ENCODE assay signal across 9 cellular contexts in the genomic region with DNA sequence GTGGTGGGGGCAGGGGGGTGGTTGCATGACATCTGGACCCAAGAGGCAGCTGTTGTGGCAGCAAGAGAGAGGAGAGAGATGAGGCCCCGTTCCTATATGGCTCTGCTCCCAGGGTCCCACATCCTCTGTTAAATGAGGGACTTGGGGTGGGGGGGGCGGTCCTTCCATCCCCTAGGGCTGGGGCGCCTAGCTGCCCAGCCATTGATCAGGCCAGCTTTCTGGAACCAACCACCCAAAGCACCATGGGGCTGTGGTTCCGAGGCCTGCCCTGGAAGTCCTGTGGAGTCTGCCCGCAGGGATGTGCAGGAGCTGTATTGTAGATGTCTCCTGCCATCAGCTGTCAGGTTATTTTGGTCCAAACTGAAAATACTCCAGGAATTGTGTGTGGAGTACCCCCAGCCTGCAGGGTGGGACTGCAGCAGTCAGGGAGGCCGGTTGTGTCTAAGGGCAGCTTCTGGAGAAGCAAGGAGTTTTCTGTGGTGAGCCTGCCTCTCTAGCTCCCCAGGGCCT. TPM values are rescaled to one million over a fixed set of nuclear protein-coding genes. Genes with fewer than 3 reads are reported as not detected.
DNase-seq lines count a peak whose midpoint lies in the region; ATAC-seq and TF ChIP-seq lines count a peak whose summit lies in the region.
"Had no signal": no experiment of that assay in that cellular context is flagged by ENCODE, and none has a peak within 500 bp of the region (broad histone marks: within the 10 kb centered on the region; RNA-seq: fewer than 3 reads in every experiment).

No MANE protein-coding gene starts in this region.

- ATAC-seq in GM19397 (IDR thresholded peaks at IDR 0.05; ENCODE audit: unreplicated experiment): no peak
- no peak for ATAC-seq in HG02973 (IDR thresholded peaks at IDR 0.05; ENCODE audit: unreplicated experiment)

- H3K9me3 Mint-ChIP-seq in activated T-helper 1 cell treated with anti-CD3 and anti-CD28 coated beads, Interleukin-12 subunit alpha, Interleukin-12 subunit beta, Interleukin-2, Interleukin-4 antibody, amounts not matched to agents 30 ng/mL and 10 ng/mL and 1 ng/mL, durations not matched to agents 14 hours and 24 hours and 36 hours: no peaks in the 10 kb centered on the region
- H3K9me3 Mint-ChIP-seq in glutamatergic neuron (ENCODE audit: unreplicated experiment): peaks cover 12% of the 10 kb centered on the region

- H3K4me3 ChIP-seq in HEK293 (ENCODE audit: low read depth, low read length) (no peak overlapping the region), skin epidermis (peak overlapping the region in 5 of 7 experiments; percentile 74 to 94 (median 83))

- POLR2A ChIA-PET in HEK293 (lab: Yijun Ruan, JAX): interaction anchor here (0.6 to 1.9 kb wide), 4 partner anchors 17 to 640 kb away, joined by 3 to 7 read pairs (median 4); a partner anchor contains a TSS

- H3K4me1 Mint-ChIP-seq in activated T-helper 1 cell treated with anti-CD3 and anti-CD28 coated beads, Interleukin-12 subunit alpha, Interleukin-12 subunit beta, Interleukin-2, Interleukin-4 antibody, amounts not matched to agents 30 ng/mL and 10 ng/mL and 1 ng/mL, durations not matched to agents 14 hours and 24 hours and 36 hours (ENCODE audit: low read depth): peaks cover 74% of the 10 kb centered on the region
- H3K4me1 Mint-ChIP-seq in glutamatergic neuron (ENCODE audit: low read depth, unreplicated experiment): peaks cover 17% of the 10 kb centered on the region

- H3K9me3 ChIP-seq in HEK293 (ENCODE audit: control insufficient read depth, insufficient read depth, low read depth, low read length): no peaks in the 10 kb centered on the region

- intact Hi-C loops in activated T-helper 1 cell treated with anti-CD3 and anti-CD28 coated beads, Interleukin-12 subunit alpha, Interleukin-12 subunit beta, Interleukin-2, Interleukin-4 antibody, amounts not matched to agents 30 ng/mL and 10 ng/mL and 1 ng/mL, durations not matched to agents 14 hours and 24 hours and 36 hours (cut with micrococcal nuclease): loop anchor here (1.0 kb wide), 7 partner anchors 21 to 225 kb away; a partner anchor contains a TSS

- peak overlapping the region; percentile 97 for H3K4me3 Mint-ChIP-seq in activated T-helper 1 cell treated with anti-CD3 and anti-CD28 coated beads, Interleukin-12 subunit alpha, Interleukin-12 subunit beta, Interleukin-2, Interleukin-4 antibody, amounts not matched to agents 30 ng/mL and 10 ng/mL and 1 ng/mL, durations not matched to agents 14 hours and 24 hours and 36 hours
- peak overlapping the region; percentile 81 for H3K4me3 Mint-ChIP-seq in glutamatergic neuron (ENCODE audit: unreplicated experiment)

- peaks cover 73% of the 10 kb centered on the region for H3K36me3 Mint-ChIP-seq in activated T-helper 1 cell treated with anti-CD3 and anti-CD28 coated beads, Interleukin-12 subunit alpha, Interleukin-12 subunit beta, Interleukin-2, Interleukin-4 antibody, amounts not matched to agents 30 ng/mL and 10 ng/mL and 1 ng/mL, durations not matched to agents 14 hours and 24 hours and 36 hours (ENCODE audit: low read depth)
- H3K36me3 Mint-ChIP-seq in glutamatergic neuron (ENCODE audit: unreplicated experiment): no peaks in the 10 kb centered on the region

- CTCF ChIA-PET in HEK293 (lab: Yijun Ruan, JAX): interaction anchor here (0.5 to 4.1 kb wide), 4 partner anchors 9 to 226 kb away, joined by 3 to 23 read pairs (median 6); a partner anchor contains a TSS

- DNase-seq in activated T-helper 1 cell treated with anti-CD3 and anti-CD28 coated beads, Interleukin-12 subunit alpha, Interleukin-12 subunit beta, Interleukin-2, Interleukin-4 antibody, amounts not matched to agents 30 ng/mL and 10 ng/mL and 1 ng/mL, durations not matched to agents 14 hours and 24 hours and 36 hours (ENCODE audit: low spot score): no peak
- no peak for DNase-seq in glutamatergic neuron
- DNase-seq in amygdala (lab: John Stamatoyannopoulos, UW): no peak
- DNase-seq in NCI-H2029 (lab: John Stamatoyannopoulos, UW): no peak
- DNase-seq: aorta had no signal

- H3K4me1 ChIP-seq in HEK293 (ENCODE audit: control insufficient read depth, insufficient read depth, low read length): peaks cover 39% of the 10 kb centered on the region

- H3K27ac Mint-ChIP-seq in activated T-helper 1 cell treated with anti-CD3 and anti-CD28 coated beads, Interleukin-12 subunit alpha, Interleukin-12 subunit beta, Interleukin-2, Interleukin-4 antibody, amounts not matched to agents 30 ng/mL and 10 ng/mL and 1 ng/mL, durations not matched to agents 14 hours and 24 hours and 36 hours: peak overlapping the region; percentile 92
- no peak overlapping the region for H3K27ac Mint-ChIP-seq in glutamatergic neuron (ENCODE audit: unreplicated experiment)

- H3K36me3 ChIP-seq in HEK293 (ENCODE audit: control insufficient read depth in 2 of 2, insufficient read depth in 1 of 2, low read length in 2 of 2): peaks cover 8 to 36% of the 10 kb centered on the region in 2 experiments

- no peaks in the 10 kb centered on the region for H3K27me3 Mint-ChIP-seq in activated T-helper 1 cell treated with anti-CD3 and anti-CD28 coated beads, Interleukin-12 subunit alpha, Interleukin-12 subunit beta, Interleukin-2, Interleukin-4 antibody, amounts not matched to agents 30 ng/mL and 10 ng/mL and 1 ng/mL, durations not matched to agents 14 hours and 24 hours and 36 hours (ENCODE audit: insufficient read depth)
- H3K27me3 Mint-ChIP-seq in glutamatergic neuron (ENCODE audit: unreplicated experiment): peaks cover 4% of the 10 kb centered on the region

- H3K27ac ChIP-seq in HEK293 (ENCODE audit: extremely low read depth, low read depth, low read length): peak overlapping the region; percentile 96
- peak overlapping the region in 17 of 21 experiments; percentile 5 to 99 (median 98) for H3K27ac ChIP-seq in skin epidermis

- TF ChIP-seq CTCF in HEK293 (tag by site-specific recombination; IDR thresholded peaks at IDR 0.05) (no peak), glutamatergic neuron (IDR thresholded peaks at IDR 0.05; ENCODE audit: partially characterized antibody, unreplicated experiment) (no peak)

TF ChIP-seq in HEK293, 187 proteins besides CTCF, POLR2A, EP300 and RAD21 (continues in another document):
- TF ChIP-seq SP2 (tag by site-specific recombination; IDR thresholded peaks at IDR 0.05) (no peak), ZNF366 (tag by site-specific recombination; conservative IDR thresholded peaks at IDR 0.05) (no peak), ZNF157 (tag by site-specific recombination; IDR thresholded peaks at IDR 0.05) (no peak), SCRT2 (tag by site-specific recombination; IDR thresholded peaks at IDR 0.05) (no peak), GLI4 (tag by site-specific recombination; IDR thresholded peaks at IDR 0.05) (no peak), WT1 (tag by site-specific recombination; IDR thresholded peaks at IDR 0.05) (no peak), GLIS2 (tag by site-specific recombination; IDR thresholded peaks at IDR 0.05) (no peak), GFI1B (tag by site-specific recombination; IDR thresholded peaks at IDR 0.05) (no peak), ZNF514 (tag by site-specific recombination; IDR thresholded peaks at IDR 0.05) (no peak), ZNF473 (tag by site-specific recombination; IDR thresholded peaks at IDR 0.05) (no peak)
- TF ChIP-seq, protein P1, sequence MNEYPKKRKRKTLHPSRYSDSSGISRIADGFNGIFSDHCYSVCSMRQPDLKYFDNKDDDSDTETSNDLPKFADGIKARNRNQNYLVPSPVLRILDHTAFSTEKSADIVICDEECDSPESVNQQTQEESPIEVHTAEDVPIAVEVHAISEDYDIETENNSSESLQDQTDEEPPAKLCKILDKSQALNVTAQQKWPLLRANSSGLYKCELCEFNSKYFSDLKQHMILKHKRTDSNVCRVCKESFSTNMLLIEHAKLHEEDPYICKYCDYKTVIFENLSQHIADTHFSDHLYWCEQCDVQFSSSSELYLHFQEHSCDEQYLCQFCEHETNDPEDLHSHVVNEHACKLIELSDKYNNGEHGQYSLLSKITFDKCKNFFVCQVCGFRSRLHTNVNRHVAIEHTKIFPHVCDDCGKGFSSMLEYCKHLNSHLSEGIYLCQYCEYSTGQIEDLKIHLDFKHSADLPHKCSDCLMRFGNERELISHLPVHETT (tag by site-specific recombination; IDR thresholded peaks at IDR 0.05): no peak
- TF ChIP-seq, protein P2, sequence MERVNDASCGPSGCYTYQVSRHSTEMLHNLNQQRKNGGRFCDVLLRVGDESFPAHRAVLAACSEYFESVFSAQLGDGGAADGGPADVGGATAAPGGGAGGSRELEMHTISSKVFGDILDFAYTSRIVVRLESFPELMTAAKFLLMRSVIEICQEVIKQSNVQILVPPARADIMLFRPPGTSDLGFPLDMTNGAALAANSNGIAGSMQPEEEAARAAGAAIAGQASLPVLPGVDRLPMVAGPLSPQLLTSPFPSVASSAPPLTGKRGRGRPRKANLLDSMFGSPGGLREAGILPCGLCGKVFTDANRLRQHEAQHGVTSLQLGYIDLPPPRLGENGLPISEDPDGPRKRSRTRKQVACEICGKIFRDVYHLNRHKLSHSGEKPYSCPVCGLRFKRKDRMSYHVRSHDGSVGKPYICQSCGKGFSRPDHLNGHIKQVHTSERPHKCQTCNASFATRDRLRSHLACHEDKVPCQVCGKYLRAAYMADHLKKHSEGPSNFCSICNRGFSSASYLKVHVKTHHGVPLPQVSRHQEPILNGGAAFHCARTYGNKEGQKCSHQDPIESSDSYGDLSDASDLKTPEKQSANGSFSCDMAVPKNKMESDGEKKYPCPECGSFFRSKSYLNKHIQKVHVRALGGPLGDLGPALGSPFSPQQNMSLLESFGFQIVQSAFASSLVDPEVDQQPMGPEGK (tag by site-specific recombination; IDR thresholded peaks at IDR 0.05): no peak

RNA-seq across cellular contexts. Expression of a gene that starts 5.2 kb away (rescaled TPM):
- 530 and 545 TPM in 2 replicates for total RNA-seq in activated T-helper 1 cell treated with anti-CD3 and anti-CD28 coated beads, Interleukin-12 subunit alpha, Interleukin-12 subunit beta, Interleukin-2, Interleukin-4 antibody, amounts not matched to agents 30 ng/mL and 10 ng/mL and 1 ng/mL, durations not matched to agents 14 hours and 24 hours and 36 hours
- 26.5 TPM for total RNA-seq in glutamatergic neuron (ENCODE audit: unreplicated experiment)

RNA-seq across cellular contexts. Expression of a gene that starts 10.8 kb away (rescaled TPM):
- 45.4 and 57.1 TPM in 2 replicates for total RNA-seq in activated T-helper 1 cell treated with anti-CD3 and anti-CD28 coated beads, Interleukin-12 subunit alpha, Interleukin-12 subunit beta, Interleukin-2, Interleukin-4 antibody, amounts not matched to agents 30 ng/mL and 10 ng/mL and 1 ng/mL, durations not matched to agents 14 hours and 24 hours and 36 hours
- 3.3 TPM for total RNA-seq in glutamatergic neuron (ENCODE audit: unreplicated experiment)

RNA-seq across cellular contexts. Expression of a gene that starts 29.6 kb away (rescaled TPM):
- total RNA-seq in activated T-helper 1 cell treated with anti-CD3 and anti-CD28 coated beads, Interleukin-12 subunit alpha, Interleukin-12 subunit beta, Interleukin-2, Interleukin-4 antibody, amounts not matched to agents 30 ng/mL and 10 ng/mL and 1 ng/mL, durations not matched to agents 14 hours and 24 hours and 36 hours: 228 and 239 TPM in 2 replicates
- total RNA-seq in glutamatergic neuron (ENCODE audit: unreplicated experiment): 81.8 TPM

RNA-seq across cellular contexts. Expression of a gene that starts 58.8 kb away (rescaled TPM):
- total RNA-seq in activated T-helper 1 cell treated with anti-CD3 and anti-CD28 coated beads, Interleukin-12 subunit alpha, Interleukin-12 subunit beta, Interleukin-2, Interleukin-4 antibody, amounts not matched to agents 30 ng/mL and 10 ng/mL and 1 ng/mL, durations not matched to agents 14 hours and 24 hours and 36 hours: 38.8 and 39.0 TPM in 2 replicates
- 10.7 TPM for total RNA-seq in glutamatergic neuron (ENCODE audit: unreplicated experiment)

Comparison
In these comparisons a context has a peak if more than half of its experiments do, and no peak if none do; other contexts are left out.
1. RNA of a gene that starts 5.2 kb away (total RNA-seq): 530 to 545 TPM in activated T-helper 1 cell treated with anti-CD3 and anti-CD28 coated beads, Interleukin-12 subunit alpha, Interleukin-12 subunit beta, Interleukin-2, Interleukin-4 antibody, amounts not matched to agents 30 ng/mL and 10 ng/mL and 1 ng/mL, durations not matched to agents 14 hours and 24 hours and 36 hours; 26.5 TPM in glutamatergic neuron (single experiment); every median in the first group is over 10 times any median in the second.
2. RNA of a gene that starts 10.8 kb away (total RNA-seq): 45.4 to 57.1 TPM in activated T-helper 1 cell treated with anti-CD3 and anti-CD28 coated beads, Interleukin-12 subunit alpha, Interleukin-12 subunit beta, Interleukin-2, Interleukin-4 antibody, amounts not matched to agents 30 ng/mL and 10 ng/mL and 1 ng/mL, durations not matched to agents 14 hours and 24 hours and 36 hours; 3.3 TPM in glutamatergic neuron (single experiment); every median in the first group is over 10 times any median in the second.